ENCODE assay signal across 7 cellular contexts in genomic region chr20:50540620-50541605, GRCh38. TPM values are rescaled to one million over a fixed set of nuclear protein-coding genes. Genes with fewer than 3 reads are reported as not detected.
DNase-seq lines count a peak whose midpoint lies in the region; ATAC-seq and TF ChIP-seq lines count a peak whose summit lies in the region.

No MANE protein-coding gene starts in this region.

- no peaks in the 10 kb centered on the region for H3K9me3 Mint-ChIP-seq in T-cell

- peak overlapping the region in 1 of 5 donors; percentile 27 for H3K9ac ChIP-seq in subcutaneous abdominal adipose tissue (ENCODE audit: low read length in 5 of 5)
- no peak overlapping the region for H3K9ac ChIP-seq in colonic mucosa (ENCODE audit: low read depth in 2 of 2, low read length in 2 of 2)

- H3K4me1 Mint-ChIP-seq in T-cell = peaks cover 80 to 89% (median 81%) of the 10 kb centered on the region in 3 donors

- H3K27ac ChIP-seq in subcutaneous abdominal adipose tissue (ENCODE audit: low read depth, low read length) (peak overlapping the region; percentile 49), colonic mucosa (no peak overlapping the region), A673 (ENCODE audit: low read depth, low read length, poor library complexity, severe bottlenecking) (no peak overlapping the region)

- H3K4me1 ChIP-seq in subcutaneous abdominal adipose tissue (ENCODE audit: control insufficient read depth in 5 of 5, insufficient read depth in 5 of 5, low read length in 5 of 5) (peaks cover 1 to 36% (median 17%) of the 10 kb centered on the region in 5 donors), colonic mucosa (no peaks in the 10 kb centered on the region), A673 (ENCODE audit: insufficient read depth, low read length, poor library complexity, severe bottlenecking) (peaks cover 4% of the 10 kb centered on the region), mucosa of descending colon (ENCODE audit: low read depth) (peaks cover 27% of the 10 kb centered on the region)

- peak overlapping the region in 1 of 3 donors; percentile 36 for H3K4me3 Mint-ChIP-seq in T-cell

- TF ChIP-seq CTCF in colonic mucosa (IDR thresholded peaks at IDR 0.05) = no peak
- no peak for TF ChIP-seq CTCF in A673 (conservative IDR thresholded peaks at IDR 0.05; ENCODE audit: low read depth, low read length)
- TF ChIP-seq CTCF in mucosa of descending colon (IDR thresholded peaks at IDR 0.05) = no peak

- peak overlapping the region; percentile 24 to 40 for H3K27ac Mint-ChIP-seq in T-cell

- peaks cover 14% of the 10 kb centered on the region for H3K36me3 Mint-ChIP-seq in T-cell

- CTCF ChIA-PET in T-cell (lab: Charles Lee) = interaction anchor here in 1 of 2 donors (0.5 kb wide), 1 partner anchor 252 kb away, joined by 3 read pairs; no protein-coding TSS in a partner anchor
- CTCF ChIA-PET in A673 (lab: Charles Lee) = no interaction called here

- no peaks in the 10 kb centered on the region for H3K9me3 ChIP-seq in subcutaneous abdominal adipose tissue (ENCODE audit: control insufficient read depth in 5 of 5, low read length in 5 of 5)
- H3K9me3 ChIP-seq in colonic mucosa = no peaks in the 10 kb centered on the region
- no peaks in the 10 kb centered on the region for H3K9me3 ChIP-seq in A673 (ENCODE audit: low read depth, low read length, poor library complexity, severe bottlenecking)
- H3K9me3 ChIP-seq in mucosa of descending colon = no peaks in the 10 kb centered on the region

- POLR2A ChIA-PET in T-cell (lab: Charles Lee) (interaction anchor here in 1 of 2 donors (0.6 kb wide), 1 partner anchor 10 kb away, joined by 4 read pairs; no protein-coding TSS in a partner anchor), A673 (lab: Charles Lee; ENCODE audit: low non-redundant PET) (no interaction called here)

- H3K4me3 ChIP-seq in subcutaneous abdominal adipose tissue (ENCODE audit: low read depth in 1 of 5, low read length in 5 of 5) = peak overlapping the region in 2 of 5 donors; percentile 32 to 48
- H3K4me3 ChIP-seq in colonic mucosa = no peak overlapping the region
- no peak overlapping the region for H3K4me3 ChIP-seq in A673 (ENCODE audit: low read depth, low read length, poor library complexity, severe bottlenecking)
- H3K4me3 ChIP-seq in mucosa of descending colon = no peak overlapping the region

- intact Hi-C loops in left cardiac atrium (cut with DNase I) = no loop called here
- intact Hi-C loops in colonic mucosa (cut with DNase I) = no loop called here
- intact Hi-C loops in A673 (cut with micrococcal nuclease; ENCODE audit: unreplicated experiment) = no loop called here
- intact Hi-C loops in mucosa of descending colon (cut with DNase I, micrococcal nuclease) = no loop called here

- ATAC-seq in GM21717 (IDR thresholded peaks at IDR 0.05; ENCODE audit: unreplicated experiment) (peak; percentile 11), T-cell (replicated peaks in 1 of 4) (peak in 1 of 4 experiments; percentile 9), left cardiac atrium (peak; percentile 80 to 85), mucosa of descending colon (no peak)

- H3K27me3 ChIP-seq in subcutaneous abdominal adipose tissue (ENCODE audit: control insufficient read depth in 5 of 5, insufficient read depth in 4 of 5, low read length in 5 of 5) (no peaks in the 10 kb centered on the region), colonic mucosa (no peaks in the 10 kb centered on the region), A673 (replicated peaks; ENCODE audit: insufficient read depth, low read depth, low read length, poor library complexity) (no peaks in the 10 kb centered on the region)

- BruUV-seq in A673 (replicated peaks; lab: Mats Ljungman, UMichigan) = no TSS peak

- H3K36me3 ChIP-seq in subcutaneous abdominal adipose tissue (ENCODE audit: control insufficient read depth in 5 of 5, insufficient read depth in 5 of 5, low read length in 5 of 5) (peaks cover 0 to 4% (median 0%) of the 10 kb centered on the region in 5 donors), colonic mucosa (no peaks in the 10 kb centered on the region), A673 (ENCODE audit: insufficient read depth, low read length, poor library complexity, severe bottlenecking) (no peaks in the 10 kb centered on the region), mucosa of descending colon (ENCODE audit: low read depth) (no peaks in the 10 kb centered on the region)

- H3K27me3 Mint-ChIP-seq in T-cell = no peaks in the 10 kb centered on the region

- DNase-seq in T-cell = no peak
- no peak for DNase-seq in left cardiac atrium
- DNase-seq in colonic mucosa = no peak
- no peak for DNase-seq in A673 (ENCODE audit: low spot score)
- no peak for DNase-seq in mucosa of descending colon

RNA-seq across cellular contexts. Expression of gene PTPN1, which starts 30.7 kb away (rescaled TPM):
- total RNA-seq in T-cell (10 to 100 TPM; 50.7 to 67.9 (median 55.3) TPM), left cardiac atrium (10 to 100 TPM; 22.8 to 40.4 TPM), colonic mucosa (10 to 100 TPM; 33.2 to 37.9 TPM), A673 (2021) (47.4 and 47.8 TPM in 2 replicates), mucosa of descending colon (10 to 100 TPM; 33.2 to 35.1 (median 33.4) TPM)
